In genomic region chr7:90231304-90231703, GRCh38 we compare ENCODE assay signal across 24 cellular contexts. TPM values are rescaled to one million over a fixed set of nuclear protein-coding genes. Genes with fewer than 3 reads are reported as not detected.
DNase-seq lines count a peak whose midpoint lies in the region; ATAC-seq, FAIRE-seq and TF ChIP-seq lines count a peak whose summit lies in the region.
"Had no signal": no experiment of that assay in that cellular context is flagged by ENCODE, and none has a peak within 500 bp of the region (broad histone marks: within the 10 kb centered on the region; RNA-seq: fewer than 3 reads in every experiment).

No MANE protein-coding gene starts in this region.

- no peaks in the 10 kb centered on the region for H3K27me3 Mint-ChIP-seq in WTC11 (ENCODE audit: low read depth)

- H3K36me3 ChIP-seq in small intestine (ENCODE audit: control insufficient read depth in 2 of 2, insufficient read depth in 2 of 2, low read length in 2 of 2): no peaks in the 10 kb centered on the region

- H3K27me3 ChIP-seq in small intestine (ENCODE audit: control insufficient read depth in 2 of 2, insufficient read depth in 2 of 2, low read length in 2 of 2): no peaks in the 10 kb centered on the region

- H3K4me3 Mint-ChIP-seq in WTC11: no peak overlapping the region

- no peak for FAIRE-seq in small intestine (lab: Jason Lieb, UNC)
- FAIRE-seq: GM18507 had no signal

- H3K9me3 Mint-ChIP-seq in WTC11: no peaks in the 10 kb centered on the region

- H3K27ac ChIP-seq in small intestine (ENCODE audit: low read depth in 1 of 2, low read length in 1 of 2): no peak overlapping the region
- H3K27ac ChIP-seq: GM23248, RWPE1 had no signal

- H3K9me3 ChIP-seq in small intestine (ENCODE audit: control insufficient read depth, low read depth): no peaks in the 10 kb centered on the region
- H3K9me3 ChIP-seq: SK-N-SH had no signal

- peaks cover 8% of the 10 kb centered on the region for H3K4me1 Mint-ChIP-seq in WTC11

- H3K4me3 ChIP-seq in small intestine (ENCODE audit: low read depth in 1 of 2, low read length in 2 of 2): peak overlapping the region in 1 of 2 donors; percentile 7
- H3K4me3 ChIP-seq: GM23248 had no signal

- intact Hi-C loops in left colon (cut with DNase I, micrococcal nuclease): no loop called here

- peaks cover 0 to 2% of the 10 kb centered on the region in 2 donors for H3K4me1 ChIP-seq in small intestine (ENCODE audit: control insufficient read depth in 2 of 2, insufficient read depth in 1 of 2, low read depth in 1 of 2, low read length in 1 of 2)

- peak; percentile 27 for DNase-seq in DMS53 (lab: John Stamatoyannopoulos, UW)
- no peak for DNase-seq in DMS53 treated with DMSO at 0.1 percent for 48 hours (lab: John Stamatoyannopoulos, UW; ENCODE audit: unreplicated experiment)
- no peak for DNase-seq in WTC11 (ENCODE audit: low spot score)
- DNase-seq in left colon: no peak
- peak; percentile 70 for DNase-seq in small intestine
- DNase-seq in NCI-H774 (lab: John Stamatoyannopoulos, UW): no peak
- DNase-seq: 8988T, DMS153, GM23248, H7, KBM-7, NCI-H1048, NCI-H1417, NCI-H1694, NCI-H2029 treated with DMSO at 0.1 percent for 48 hours, NCI-H2227 treated with DMSO at 0.1 percent for 48 hours, NCI-H526 treated with DMSO at 0.1 percent for 48 hours, SHP77 treated with DMSO at 0.1 percent for 48 hours, SK-N-SH had no signal

- TF ChIP-seq CTCF in WTC11 (IDR thresholded peaks at IDR 0.05): no peak

- CTCF ChIA-PET in WTC11 (lab: Charles Lee): no interaction called here

- H3K36me3 Mint-ChIP-seq in WTC11: peaks cover 3% of the 10 kb centered on the region; the same call in 1 of the 2 replicates

- ATAC-seq in WTC11 (no peak), left colon (peak; percentile 34), GM19395 (IDR thresholded peaks at IDR 0.05; ENCODE audit: unreplicated experiment) (no peak), HG02870 (IDR thresholded peaks at IDR 0.05; ENCODE audit: unreplicated experiment) (no peak)
- ATAC-seq: Panc1 had no signal

- whole genome bisulfite sequencing in small intestine, 3 donors: 30 to 70% (median 42%) methylated on average over 3 of the region's 3 CpGs

- H3K27ac Mint-ChIP-seq in WTC11: no peak overlapping the region

- POLR2A ChIA-PET in WTC11 (lab: Charles Lee): no interaction called here

TF ChIP-seq in WTC11, 78 proteins besides CTCF, POLR2A, EP300 and RAD21:
- TF ChIP-seq NR3C1 (CRISPR knock-in tag; conservative IDR thresholded peaks at IDR 0.05; ENCODE audit: low read depth) (no peak), HMGA2 (CRISPR knock-in tag; IDR thresholded peaks at IDR 0.05) (peak; percentile 82), ZMAT4 (CRISPR knock-in tag; IDR thresholded peaks at IDR 0.05) (no peak), ZNF416 (CRISPR knock-in tag; IDR thresholded peaks at IDR 0.05) (no peak)

RNA-seq across cellular contexts. Expression of gene CFAP69, which starts 13.7 kb away (rescaled TPM):
- total RNA-seq in WTC11 (2021): 2.7 to 3.4 TPM (median 3.3 TPM) in 3 replicates
- 1 to 10 TPM; 3.5 to 5.9 TPM for total RNA-seq in left colon
- polyA plus RNA-seq in small intestine: 1 to 10 TPM; 1.0 to 4.9 (median 3.8) TPM

RNA-seq across cellular contexts. Expression of gene STEAP2, which starts 19.8 kb away (rescaled TPM):
- total RNA-seq in WTC11 (2021) (13.4 to 17.3 TPM (median 17.0 TPM) in 3 replicates), left colon (10 to 100 TPM; 16.2 to 25.2 TPM)
- 1 to 10 TPM; 2.2 to 6.8 (median 2.2) TPM for polyA plus RNA-seq in small intestine

Comparison
In these comparisons a context has a peak if more than half of its experiments do, and no peak if none do; other contexts are left out.
1. DNase-seq: peak in DMS53 (single experiment) and small intestine (single experiment); none in DMS53 treated with DMSO at 0.1 percent for 48 hours (single experiment), WTC11 (single experiment), left colon (0 of 2) and NCI-H774 (single experiment).